In genomic region chr3:83868909-83869567, GRCh38 we compare ENCODE assay signal across 33 cellular contexts.
"Had no signal": no experiment of that assay in that cellular context is flagged by ENCODE, and none has a peak within 500 bp of the region (broad histone marks: within the 10 kb centered on the region; RNA-seq: fewer than 3 reads in every experiment).

No MANE protein-coding gene starts in this region.

- H3K9me3 Mint-ChIP-seq: activated T-helper 1 cell treated with anti-CD3 and anti-CD28 coated beads, Interleukin-12 subunit alpha, Interleukin-12 subunit beta, Interleukin-2, Interleukin-4 antibody, amounts not matched to agents 30 ng/mL and 10 ng/mL and 1 ng/mL, durations not matched to agents 14 hours and 24 hours and 36 hours; dendritic cell treated with granulocyte-macrophage colony-stimulating factor and Interleukin-4, amounts not matched to agents 40 ng/mL and 50 ng/mL, for 4 days; effector memory CD8-positive, alpha-beta T cell had no signal

- H3K36me3 Mint-ChIP-seq: activated CD4-positive, alpha-beta memory T cell treated with anti-CD3 and anti-CD28 coated beads for 36 hours; activated CD8-positive, alpha-beta memory T cell treated with anti-CD3 and anti-CD28 coated beads, Interleukin-2, amount 10 ng/mL, durations not matched to agents 7 days and 5 days; activated naive CD4-positive, alpha-beta T cell treated with anti-CD3 and anti-CD28 coated beads, Interleukin-2, amount 50 U/mL, for 24 hours; activated naive CD8-positive, alpha-beta T cell treated with anti-CD3 and anti-CD28 coated beads for 36 hours had no signal

- H3K4me3 Mint-ChIP-seq: activated CD4-positive, alpha-beta memory T cell treated with anti-CD3 and anti-CD28 coated beads for 36 hours; activated CD4-positive, alpha-beta T cell treated with anti-CD3 and anti-CD28 coated beads for 36 hours; activated CD4-positive, alpha-beta T cell treated with anti-CD3 and anti-CD28 coated beads, Interleukin-2, amount 10 ng/mL, durations not matched to agents 24 days and 14 days; activated CD8-positive, alpha-beta memory T cell treated with anti-CD3 and anti-CD28 coated beads, Interleukin-2, amount 10 ng/mL, durations not matched to agents 7 days and 5 days; activated CD8-positive, alpha-beta T cell treated with anti-CD3 and anti-CD28 coated beads, Interleukin-2, amount 10 ng/mL, durations not matched to agents 7 days and 5 days; activated naive CD4-positive, alpha-beta T cell treated with anti-CD3 and anti-CD28 coated beads for 36 hours; activated naive CD4-positive, alpha-beta T cell treated with anti-CD3 and anti-CD28 coated beads, Interleukin-2, amount 50 U/mL, for 24 hours; activated naive CD8-positive, alpha-beta T cell treated with anti-CD3 and anti-CD28 coated beads for 36 hours; activated naive CD8-positive, alpha-beta T cell treated with anti-CD3 and anti-CD28 coated beads, Interleukin-2, amount 50 U/mL, for 24 hours; activated T-helper 1 cell treated with anti-CD3 and anti-CD28 coated beads, Interleukin-12 subunit alpha, Interleukin-12 subunit beta, Interleukin-2, Interleukin-4 antibody, amounts not matched to agents 30 ng/mL and 10 ng/mL and 1 ng/mL, durations not matched to agents 14 hours and 24 hours and 36 hours; dendritic cell treated with granulocyte-macrophage colony-stimulating factor and Interleukin-4, amounts not matched to agents 40 ng/mL and 50 ng/mL, for 4 days; effector memory CD8-positive, alpha-beta T cell had no signal

- H3K4me3 ChIP-seq: adrenal gland, body of pancreas, colonic mucosa, esophagus muscularis mucosa, gastrocnemius medialis had no signal

- H3K9me3 ChIP-seq: adrenal gland, colonic mucosa, esophagus muscularis mucosa, gastrocnemius medialis had no signal

- H3K4me1 Mint-ChIP-seq: activated CD4-positive, alpha-beta T cell treated with anti-CD3 and anti-CD28 coated beads for 36 hours; activated CD4-positive, alpha-beta T cell treated with anti-CD3 and anti-CD28 coated beads, Interleukin-2, amount 10 ng/mL, durations not matched to agents 24 days and 14 days; activated CD8-positive, alpha-beta memory T cell treated with anti-CD3 and anti-CD28 coated beads, Interleukin-2, amount 10 ng/mL, durations not matched to agents 7 days and 5 days; activated naive CD4-positive, alpha-beta T cell treated with anti-CD3 and anti-CD28 coated beads, Interleukin-2, amount 50 U/mL, for 24 hours; activated naive CD8-positive, alpha-beta T cell treated with anti-CD3 and anti-CD28 coated beads for 36 hours; activated naive CD8-positive, alpha-beta T cell treated with anti-CD3 and anti-CD28 coated beads, Interleukin-2, amount 50 U/mL, for 24 hours had no signal

- H3K36me3 ChIP-seq: adrenal gland, colonic mucosa, esophagus muscularis mucosa, gastrocnemius medialis had no signal

- H3K27me3 Mint-ChIP-seq: activated CD4-positive, alpha-beta memory T cell treated with anti-CD3 and anti-CD28 coated beads for 36 hours; activated CD4-positive, alpha-beta T cell treated with anti-CD3 and anti-CD28 coated beads for 36 hours; activated CD4-positive, alpha-beta T cell treated with anti-CD3 and anti-CD28 coated beads, Interleukin-2, amount 10 ng/mL, durations not matched to agents 24 days and 14 days; activated CD8-positive, alpha-beta memory T cell treated with anti-CD3 and anti-CD28 coated beads, Interleukin-2, amount 10 ng/mL, durations not matched to agents 7 days and 5 days; activated naive CD4-positive, alpha-beta T cell treated with anti-CD3 and anti-CD28 coated beads, Interleukin-2, amount 50 U/mL, for 24 hours; activated naive CD8-positive, alpha-beta T cell treated with anti-CD3 and anti-CD28 coated beads for 36 hours; activated naive CD8-positive, alpha-beta T cell treated with anti-CD3 and anti-CD28 coated beads, Interleukin-2, amount 50 U/mL, for 24 hours; dendritic cell treated with granulocyte-macrophage colony-stimulating factor and Interleukin-4, amounts not matched to agents 40 ng/mL and 50 ng/mL, for 4 days; effector memory CD8-positive, alpha-beta T cell had no signal

- H3K27me3 ChIP-seq: adrenal gland, body of pancreas, colonic mucosa, esophagus muscularis mucosa, foreskin keratinocyte, gastrocnemius medialis had no signal

- H3K27ac Mint-ChIP-seq: activated CD4-positive, alpha-beta memory T cell treated with anti-CD3 and anti-CD28 coated beads for 36 hours; activated CD4-positive, alpha-beta T cell treated with anti-CD3 and anti-CD28 coated beads for 36 hours; activated CD4-positive, alpha-beta T cell treated with anti-CD3 and anti-CD28 coated beads, Interleukin-2, amount 10 ng/mL, durations not matched to agents 24 days and 14 days; activated CD8-positive, alpha-beta memory T cell treated with anti-CD3 and anti-CD28 coated beads, Interleukin-2, amount 10 ng/mL, durations not matched to agents 7 days and 5 days; activated CD8-positive, alpha-beta T cell treated with anti-CD3 and anti-CD28 coated beads, Interleukin-2, amount 10 ng/mL, durations not matched to agents 7 days and 5 days; activated naive CD4-positive, alpha-beta T cell treated with anti-CD3 and anti-CD28 coated beads for 36 hours; activated naive CD4-positive, alpha-beta T cell treated with anti-CD3 and anti-CD28 coated beads, Interleukin-2, amount 50 U/mL, for 24 hours; activated naive CD8-positive, alpha-beta T cell treated with anti-CD3 and anti-CD28 coated beads for 36 hours; activated naive CD8-positive, alpha-beta T cell treated with anti-CD3 and anti-CD28 coated beads, Interleukin-2, amount 50 U/mL, for 24 hours; activated T-helper 1 cell treated with anti-CD3 and anti-CD28 coated beads, Interleukin-12 subunit alpha, Interleukin-12 subunit beta, Interleukin-2, Interleukin-4 antibody, amounts not matched to agents 30 ng/mL and 10 ng/mL and 1 ng/mL, durations not matched to agents 14 hours and 24 hours and 36 hours; activated T-helper 2 cell treated with anti-CD3 and anti-CD28 coated beads, Interferon-gamma antibody, Interleukin-2, Interleukin-4, amounts not matched to agents 10 μg/mL and 5 μg/mL and 100 μg/mL, durations not matched to agents 14 hours and 24 hours and 36 hours; dendritic cell treated with granulocyte-macrophage colony-stimulating factor and Interleukin-4, amounts not matched to agents 40 ng/mL and 50 ng/mL, for 4 days; effector memory CD8-positive, alpha-beta T cell had no signal

- H3K27ac ChIP-seq: adrenal gland, body of pancreas, colonic mucosa, esophagus muscularis mucosa, foreskin keratinocyte, gastrocnemius medialis had no signal

- DNase-seq: activated CD4-positive, alpha-beta memory T cell treated with anti-CD3 and anti-CD28 coated beads for 36 hours; activated CD4-positive, alpha-beta T cell treated with anti-CD3 and anti-CD28 coated beads for 36 hours; activated CD4-positive, alpha-beta T cell treated with anti-CD3 and anti-CD28 coated beads, Interleukin-2, amount 10 ng/mL, durations not matched to agents 24 days and 14 days; activated CD4-positive, CD25-positive, alpha-beta regulatory T cell; activated CD4-positive, CD25-positive, alpha-beta regulatory T cell treated with anti-CD3 and anti-CD28 coated beads, Interleukin-2, amount 50 U/mL, for 72 hours; activated CD8-positive, alpha-beta memory T cell treated with anti-CD3 and anti-CD28 coated beads, Interleukin-2, amount 10 ng/mL, durations not matched to agents 7 days and 5 days; activated CD8-positive, alpha-beta memory T cell treated with anti-CD3 and anti-CD28 coated beads, Interleukin-2, amount 50 U/mL, for 4 hours; activated CD8-positive, alpha-beta T cell treated with anti-CD3 and anti-CD28 coated beads, Interleukin-2, amount 10 ng/mL, durations not matched to agents 7 days and 5 days; activated effector memory CD4-positive, alpha-beta T cell treated with anti-CD3 and anti-CD28 coated beads, Interleukin-2, amount 50 U/mL, for 16 hours; activated naive CD4-positive, alpha-beta T cell treated with anti-CD3 and anti-CD28 coated beads for 36 hours; activated naive CD8-positive, alpha-beta T cell treated with anti-CD3 and anti-CD28 coated beads for 36 hours; activated naive CD8-positive, alpha-beta T cell treated with anti-CD3 and anti-CD28 coated beads, Interleukin-2, amount 50 U/mL, for 24 hours; activated T-cell treated with anti-CD3 and anti-CD28 coated beads, Interleukin-2, amount 50 U/mL, for 1 hour; activated T-cell treated with anti-CD3 and anti-CD28 coated beads, Interleukin-2, amount 50 U/mL, for 48 hours; adrenal gland; amygdala; aorta; body of pancreas; caudate nucleus; cerebellar nuclear complex; colonic mucosa; effector CD4-positive, alpha-beta T cell; effector memory CD8-positive, alpha-beta T cell; erythroblast; foreskin keratinocyte; gastrocnemius medialis; glutamatergic neuron; T-helper 2 cell had no signal

- H3K4me1 ChIP-seq: adrenal gland, body of pancreas, colonic mucosa, foreskin keratinocyte had no signal
